17 cellular contexts compared by ENCODE assay signal in genomic region chr14:29390046-29390841, GRCh38.
DNase-seq lines count a peak whose midpoint lies in the region; ATAC-seq, FAIRE-seq and TF ChIP-seq lines count a peak whose summit lies in the region.
"Had no signal": no experiment of that assay in that cellular context is flagged by ENCODE, and none has a peak within 500 bp of the region (broad histone marks: within the 10 kb centered on the region; RNA-seq: fewer than 3 reads in every experiment).

No MANE protein-coding gene starts in this region.

- H3K9ac ChIP-seq in adipocyte (ENCODE audit: low read length) (no peak overlapping the region), iPS-18a (ENCODE audit: low read length) (no peak overlapping the region)

- ATAC-seq in HG03095 (IDR thresholded peaks at IDR 0.05; ENCODE audit: unreplicated experiment): no peak
- ATAC-seq: activated naive CD4-positive, alpha-beta T cell treated with anti-CD3 and anti-CD28 coated beads, Interleukin-2, amount 50 U/mL, for 72 hours; psoas muscle had no signal

- H3K27me3 ChIP-seq in adipocyte (replicated peaks; ENCODE audit: control insufficient read depth, insufficient read depth, low read length) (no peaks in the 10 kb centered on the region), iPS-18a (ENCODE audit: control insufficient read depth, insufficient read depth, low read length) (no peaks in the 10 kb centered on the region)
- H3K27me3 ChIP-seq: MG63 had no signal

- H3K4me3 ChIP-seq in adipocyte (ENCODE audit: low read length) (no peak overlapping the region), iPS-18a (ENCODE audit: low read length) (peak overlapping the region; percentile 23)
- H3K4me3 ChIP-seq: MG63, psoas muscle had no signal

- H3K36me3 ChIP-seq in adipocyte (ENCODE audit: control insufficient read depth, insufficient read depth, low read length, severe bottlenecking) (no peaks in the 10 kb centered on the region), iPS-18a (ENCODE audit: control insufficient read depth, low read depth, low read length) (no peaks in the 10 kb centered on the region)
- H3K36me3 ChIP-seq: MG63 had no signal

- in situ Hi-C loops in GM13976 (cut with MboI; ENCODE audit: low sequenced_read_pairs, unreplicated experiment): no loop called here

- H3K9me3 ChIP-seq in adipocyte (ENCODE audit: control insufficient read depth, low read length) (no peaks in the 10 kb centered on the region), iPS-18a (ENCODE audit: control insufficient read depth, low read depth, low read length) (no peaks in the 10 kb centered on the region)
- H3K9me3 ChIP-seq: Caco-2, MG63, psoas muscle had no signal

- no peak for TF ChIP-seq CTCF in GM13976 (IDR thresholded peaks at IDR 0.05; ENCODE audit: borderline replicate concordance, control extremely low read depth, extremely low read depth, insufficient read depth, missing control alignments)

- H3K27ac ChIP-seq in iPS-18a (ENCODE audit: low read length): no peak overlapping the region
- H3K27ac ChIP-seq: psoas muscle had no signal

- peak; percentile 6 for DNase-seq in Ammon's horn (ENCODE audit: low spot score)
- peak; percentile 84 for DNase-seq in NCI-H187 treated with DMSO at 0.1 percent for 48 hours (lab: John Stamatoyannopoulos, UW)
- DNase-seq in adipocyte (ENCODE audit: low read depth): peak; percentile 14
- DNase-seq in GM13976 (ENCODE audit: low spot score): no peak
- DNase-seq in activated effector memory CD4-positive, alpha-beta T cell treated with anti-CD3 and anti-CD28 coated beads, Interleukin-2, amount 50 U/mL, for 16 hours: no peak
- DNase-seq in RCC 7860 (ENCODE audit: low spot score): no peak
- DNase-seq: ACHN; activated CD8-positive, alpha-beta memory T cell treated with anti-CD3 and anti-CD28 coated beads, Interleukin-2, amount 50 U/mL, for 4 hours; Caco-2; MG63; stimulated activated CD4-positive, alpha-beta T cell treated with anti-CD3 and anti-CD28 coated beads, Interleukin-2, amount 100 ng/mL, for 24 hours; trophoblast cell had no signal

- no peak for FAIRE-seq in RCC 7860 (lab: Jason Lieb, UNC)
- FAIRE-seq: H54 had no signal

- H3K4me1 ChIP-seq in adipocyte (ENCODE audit: control insufficient read depth, insufficient read depth, low read length) (no peaks in the 10 kb centered on the region), iPS-18a (ENCODE audit: control insufficient read depth, low read depth, low read length) (peaks cover 8% of the 10 kb centered on the region)
- H3K4me1 ChIP-seq: Caco-2, psoas muscle had no signal

Comparison
In these comparisons a context has a peak if more than half of its experiments do, and no peak if none do; other contexts are left out.
1. DNase-seq: peak in Ammon's horn (single experiment), NCI-H187 treated with DMSO at 0.1 percent for 48 hours (single experiment) and adipocyte (single experiment); none in GM13976 (single experiment), activated effector memory CD4-positive, alpha-beta T cell treated with anti-CD3 and anti-CD28 coated beads, Interleukin-2, amount 50 U/mL, for 16 hours (single experiment) and RCC 7860 (single experiment).